27 cellular contexts compared by ENCODE assay signal in the genomic region with DNA sequence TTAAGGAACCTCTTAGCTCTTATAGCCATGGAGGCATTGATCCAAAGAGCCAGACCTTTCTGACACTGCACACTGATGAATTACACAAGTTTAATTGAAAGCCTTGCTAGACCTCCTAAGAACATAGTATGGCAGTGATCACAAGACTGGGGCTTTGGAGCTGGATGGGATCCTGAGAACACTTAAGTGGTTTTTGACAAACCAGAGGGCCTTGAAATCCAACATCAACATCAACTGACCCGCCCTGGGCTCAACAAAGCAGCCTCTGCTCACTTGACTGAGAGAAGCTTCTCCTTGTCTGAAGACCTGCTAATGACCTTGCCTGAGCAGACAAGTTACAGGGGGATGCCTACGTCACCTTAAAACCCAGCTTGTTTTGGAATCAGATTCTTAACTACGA.
"Had no signal": no experiment of that assay in that cellular context is flagged by ENCODE, and none has a peak within 500 bp of the region (broad histone marks: within the 10 kb centered on the region; RNA-seq: fewer than 3 reads in every experiment).

No MANE protein-coding gene starts in this region.

- DNase-seq: stimulated activated CD4-positive, alpha-beta T cell treated with anti-CD3 and anti-CD28 coated beads, Interleukin-2, amount 100 ng/mL, for 48 hours; stimulated activated CD4-positive, alpha-beta T cell treated with anti-CD3 and anti-CD28 coated beads, Interleukin-4, amount 100 ng/mL, for 1 hour; stimulated activated CD4-positive, alpha-beta T cell treated with anti-CD3 and anti-CD28 coated beads, Interleukin-4, amount 100 ng/mL, for 24 hours; stimulated activated CD4-positive, alpha-beta T cell treated with anti-CD3 and anti-CD28 coated beads, Interleukin-4, amount 100 ng/mL, for 4 hours; stimulated activated CD8-positive, alpha-beta memory T cell treated with anti-CD3 and anti-CD28 coated beads, Interleukin-4, amount 100 ng/mL, for 48 hours; stimulated activated naive B cell treated with anti-CD40 and anti-IgM and Interleukin-4, amounts not matched to agents 10 μg/mL and 1 μg/mL and 100 μg/mL, for 72 hours; stimulated activated naive CD4-positive, alpha-beta T cell; stimulated activated naive CD4-positive, alpha-beta T cell treated with Interleukin-2 at 50 U/mL for 16 hours; stimulated activated naive CD8-positive, alpha-beta T cell treated with anti-CD3 and anti-CD28 coated beads, Interleukin-15, amount 100 ng/mL, for 72 hours; stimulated activated naive CD8-positive, alpha-beta T cell treated with anti-CD3 and anti-CD28 coated beads, Interleukin-15, Interleukin-2, amounts not matched to agents 100 U/mL and 50 U/mL, for 24 hours; stomach; substantia nigra; testis; tibial artery; transverse colon; trophoblast cell; upper lobe of left lung; upper lobe of right lung; uterus had no signal

- H3K36me3 ChIP-seq: stomach, suprapubic skin, thoracic aorta, thyroid gland, tibial artery, tibial nerve, transverse colon, upper lobe of left lung, upper lobe of right lung, uterus, vagina had no signal

- H3K4me3 ChIP-seq: stomach, suprapubic skin, testis, thoracic aorta, thyroid gland, tibial artery, tibial nerve, transverse colon, upper lobe of left lung, upper lobe of right lung, uterus, vagina had no signal

- FAIRE-seq: urothelium cell line had no signal

- H3K27me3 ChIP-seq: stomach, suprapubic skin, testis, thyroid gland, tibial artery, tibial nerve, transverse colon, upper lobe of left lung, upper lobe of right lung, uterus, vagina had no signal

- H3K27ac ChIP-seq: stomach, suprapubic skin, testis, thoracic aorta, thyroid gland, tibial artery, tibial nerve, transverse colon, upper lobe of left lung, upper lobe of right lung, uterus, vagina had no signal

- H3K9me3 ChIP-seq: testis, thoracic aorta, thyroid gland, upper lobe of right lung, uterus, vagina had no signal

- H3K4me1 ChIP-seq: stomach, suprapubic skin, testis, thyroid gland, tibial artery, tibial nerve, transverse colon, upper lobe of left lung, upper lobe of right lung, uterus, vagina had no signal

- ATAC-seq: stimulated activated effector memory CD8-positive, alpha-beta T cell treated with anti-CD3 and anti-CD28 coated beads, Interleukin-12 subunit alpha, Interleukin-12 subunit beta, amount 100 ng/mL, for 72 hours; stimulated activated memory B cell treated with anti-CD40 and anti-IgM and Interleukin-4, amounts not matched to agents 10 μg/mL and 1 μg/mL and 100 μg/mL, for 72 hours; stimulated activated naive B cell treated with anti-CD40 and anti-IgM and Interleukin-4, amounts not matched to agents 10 μg/mL and 1 μg/mL and 100 μg/mL, for 72 hours; stimulated activated naive CD8-positive, alpha-beta T cell treated with anti-CD3 and anti-CD28 coated beads, Interleukin-15, amount 100 ng/mL, for 72 hours; stimulated activated naive CD8-positive, alpha-beta T cell treated with anti-CD3 and anti-CD28 coated beads, Interleukin-15, Interleukin-2, amounts not matched to agents 100 U/mL and 50 U/mL, for 24 hours; upper lobe of right lung had no signal
